In genomic region chr5:176524138-176524537, GRCh38 we compare ENCODE assay signal across 31 cellular contexts. TPM values are rescaled to one million over a fixed set of nuclear protein-coding genes. Genes with fewer than 3 reads are reported as not detected.
"Had no signal": no experiment of that assay in that cellular context is flagged by ENCODE, and none has a peak within 500 bp of the region (broad histone marks: within the 10 kb centered on the region; RNA-seq: fewer than 3 reads in every experiment).

No MANE protein-coding gene starts in this region.

- H3K4me1 ChIP-seq: right lobe of liver, uterus had no signal

- H3K27ac Mint-ChIP-seq: memory B cell; natural killer cell treated with Interleukin-12 subunit alpha and Interleukin-12 subunit beta and Interleukin-15 and Interleukin-18, amount 100 ng/mL, for 72 hours; stimulated activated naive CD8-positive, alpha-beta T cell treated with anti-CD3 and anti-CD28 coated beads, Interleukin-15, amount 100 ng/mL, for 72 hours; type B pancreatic cell had no signal

- H3K9me3 ChIP-seq: left ventricle myocardium inferior, mucosa of descending colon, ovary, right atrium auricular region, right lobe of liver, tibial nerve, uterus had no signal

- DNase-seq: hypothalamus; immature natural killer cell; left ventricle myocardium inferior; midbrain; naive thymus-derived CD4-positive, alpha-beta T cell; ovary; right lobe of liver; stimulated activated CD4-positive, alpha-beta T cell treated with anti-CD3 and anti-CD28 coated beads, Interleukin-1b, Interleukin-23, amount 100 ng/mL, for 48 hours; stimulated activated CD4-positive, alpha-beta T cell treated with anti-CD3 and anti-CD28 coated beads, Interleukin-2, amount 100 ng/mL, for 48 hours; stimulated activated CD4-positive, alpha-beta T cell treated with anti-CD3 and anti-CD28 coated beads, Interleukin-4, amount 100 ng/mL, for 4 hours; stimulated activated CD8-positive, alpha-beta memory T cell treated with anti-CD3 and anti-CD28 coated beads, Interleukin-4, amount 100 ng/mL, for 48 hours; stimulated activated naive CD4-positive, alpha-beta T cell treated with Interleukin-2 at 50 U/mL for 16 hours; stimulated activated naive CD8-positive, alpha-beta T cell treated with anti-CD3 and anti-CD28 coated beads, Interleukin-15, amount 100 ng/mL, for 72 hours; substantia nigra; uterus had no signal

- ATAC-seq: mucosa of descending colon; naive thymus-derived CD4-positive, alpha-beta T cell; natural killer cell treated with Interleukin-12 subunit alpha and Interleukin-12 subunit beta and Interleukin-15 and Interleukin-18, amount 100 ng/mL, for 72 hours; right lobe of liver; stimulated activated memory B cell treated with anti-CD40 and anti-IgM and Interleukin-4, amounts not matched to agents 10 μg/mL and 1 μg/mL and 100 μg/mL, for 72 hours; stimulated activated naive CD8-positive, alpha-beta T cell treated with anti-CD3 and anti-CD28 coated beads, Interleukin-15, amount 100 ng/mL, for 72 hours had no signal

- H3K27ac ChIP-seq: left ventricle myocardium inferior, ovary, right atrium auricular region, right lobe of liver, tibial nerve, uterus had no signal

- H3K27me3 ChIP-seq: ovary, right atrium auricular region, right lobe of liver, tibial nerve, uterus had no signal

- H3K27me3 Mint-ChIP-seq: memory B cell; naive thymus-derived CD4-positive, alpha-beta T cell; natural killer cell treated with Interleukin-12 subunit alpha and Interleukin-12 subunit beta and Interleukin-15 and Interleukin-18, amount 100 ng/mL, for 72 hours; progenitor cell of endocrine pancreas; stimulated activated memory B cell treated with anti-CD40 and anti-IgM and Interleukin-4, amounts not matched to agents 10 μg/mL and 1 μg/mL and 100 μg/mL, for 72 hours; stimulated activated naive CD8-positive, alpha-beta T cell treated with anti-CD3 and anti-CD28 coated beads, Interleukin-15, amount 100 ng/mL, for 72 hours; type B pancreatic cell had no signal

- H3K4me3 ChIP-seq: left ventricle myocardium inferior, mucosa of descending colon, ovary, right atrium auricular region, right lobe of liver, smooth muscle cell, tibial nerve, uterus had no signal

- H3K9me3 Mint-ChIP-seq: immature natural killer cell; memory B cell; natural killer cell treated with Interleukin-12 subunit alpha and Interleukin-12 subunit beta and Interleukin-15 and Interleukin-18, amount 100 ng/mL, for 72 hours; stimulated activated memory B cell treated with anti-CD40 and anti-IgM and Interleukin-4, amounts not matched to agents 10 μg/mL and 1 μg/mL and 100 μg/mL, for 72 hours; stimulated activated naive CD8-positive, alpha-beta T cell treated with anti-CD3 and anti-CD28 coated beads, Interleukin-15, amount 100 ng/mL, for 72 hours; type B pancreatic cell had no signal

- H3K4me3 Mint-ChIP-seq: immature natural killer cell; naive thymus-derived CD4-positive, alpha-beta T cell; natural killer cell treated with Interleukin-12 subunit alpha and Interleukin-12 subunit beta and Interleukin-15 and Interleukin-18, amount 100 ng/mL, for 72 hours; stimulated activated memory B cell treated with anti-CD40 and anti-IgM and Interleukin-4, amounts not matched to agents 10 μg/mL and 1 μg/mL and 100 μg/mL, for 72 hours; stimulated activated naive CD8-positive, alpha-beta T cell treated with anti-CD3 and anti-CD28 coated beads, Interleukin-15, amount 100 ng/mL, for 72 hours; type B pancreatic cell had no signal

- H3K36me3 ChIP-seq: ovary, uterus had no signal

- H3K36me3 Mint-ChIP-seq: natural killer cell treated with Interleukin-12 subunit alpha and Interleukin-12 subunit beta and Interleukin-15 and Interleukin-18, amount 100 ng/mL, for 72 hours; type B pancreatic cell had no signal

RNA-seq across cellular contexts. Expression of gene CDHR2, which starts 25.0 kb away (rescaled TPM):
- total RNA-seq: lung microvascular endothelial cell, myocyte, omental fat pad, pulmonary artery endothelial cell, renal cortical epithelial cell, skeletal muscle tissue, tibial nerve, ureter had no signal
